In the genomic region with DNA sequence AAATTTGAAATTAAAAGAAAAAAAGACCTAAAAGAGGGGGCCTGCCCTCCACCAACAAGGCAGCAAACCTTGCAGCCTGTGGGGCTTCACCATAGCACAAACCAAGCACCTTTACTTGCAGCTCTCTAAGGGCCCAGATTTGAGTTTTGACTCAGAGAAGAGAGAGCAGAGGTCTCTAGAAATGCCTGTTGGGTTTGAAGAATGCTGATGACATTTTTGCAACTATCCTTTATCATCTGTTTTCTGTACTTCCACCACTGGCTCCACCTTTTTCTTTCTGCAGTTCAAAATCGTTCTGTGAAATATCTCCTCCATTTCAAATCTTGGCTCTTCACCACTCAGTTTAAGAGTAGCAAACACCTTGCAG, we compare ENCODE assay signal across 10 cellular contexts.
DNase-seq lines count a peak whose midpoint lies in the region; ATAC-seq and TF ChIP-seq lines count a peak whose summit lies in the region.
"Had no signal": no experiment of that assay in that cellular context is flagged by ENCODE, and none has a peak within 500 bp of the region (broad histone marks: within the 10 kb centered on the region; RNA-seq: fewer than 3 reads in every experiment).

No MANE protein-coding gene starts in this region.

- no peaks in the 10 kb centered on the region for H3K9me3 ChIP-seq in CD8-positive, alpha-beta memory T cell (ENCODE audit: low read length)
- no peaks in the 10 kb centered on the region for H3K9me3 ChIP-seq in esophagus squamous epithelium
- H3K9me3 ChIP-seq: heart right ventricle, upper lobe of left lung had no signal

- no peak overlapping the region for H3K4me3 ChIP-seq in CD8-positive, alpha-beta memory T cell (ENCODE audit: low read length)
- H3K4me3 ChIP-seq in brain microvascular endothelial cell (ENCODE audit: low read depth, low read length) (peak overlapping the region; percentile 80), esophagus squamous epithelium (peak overlapping the region in 2 of 4 donors; percentile 67 to 73)

- H3K9me3 Mint-ChIP-seq in CD8-positive, alpha-beta memory T cell: peaks cover 0 to 10% (median 4%) of the 10 kb centered on the region in 5 donors
- peaks cover 0 to 5% (median 0%) of the 10 kb centered on the region in 9 donors for H3K9me3 Mint-ChIP-seq in naive thymus-derived CD8-positive, alpha-beta T cell

- no peaks in the 10 kb centered on the region for H3K36me3 Mint-ChIP-seq in CD8-positive, alpha-beta memory T cell
- no peaks in the 10 kb centered on the region for H3K36me3 Mint-ChIP-seq in naive thymus-derived CD8-positive, alpha-beta T cell

- H3K36me3 ChIP-seq in CD8-positive, alpha-beta memory T cell (ENCODE audit: insufficient read depth, low read length): no peaks in the 10 kb centered on the region
- H3K36me3 ChIP-seq in brain microvascular endothelial cell (replicated peaks) (no peaks in the 10 kb centered on the region), esophagus squamous epithelium (no peaks in the 10 kb centered on the region)
- H3K36me3 ChIP-seq: heart right ventricle, upper lobe of left lung had no signal

- intact Hi-C loops in esophagus squamous epithelium (cut with DNase I): loop anchor here (5.0 kb wide), 1 partner anchor 477 kb away; no protein-coding TSS in a partner anchor

- DNase-seq in CD8-positive, alpha-beta memory T cell: no peak
- DNase-seq in brain microvascular endothelial cell (no peak), esophagus squamous epithelium (lab: John Stamatoyannopoulos, UW) (no peak), COR-L47 (lab: John Stamatoyannopoulos, UW) (no peak), C1 segment of cervical spinal cord (lab: John Stamatoyannopoulos, UW) (no peak), T-helper 9 cell (no peak)
- DNase-seq in naive thymus-derived CD8-positive, alpha-beta T cell: no peak
- DNase-seq: heart right ventricle had no signal

- CTCF ChIA-PET in CD8-positive, alpha-beta memory T cell (lab: Charles Lee): no interaction called here

- in situ Hi-C loops in brain microvascular endothelial cell (cut with HindIII; ENCODE audit: low pct_ligation_motif_present, low sequenced_read_pairs): no loop called here

- TF ChIP-seq POLR2A in esophagus squamous epithelium (IDR thresholded peaks at IDR 0.05): no peak

- no peak overlapping the region for H3K27ac Mint-ChIP-seq in CD8-positive, alpha-beta memory T cell
- H3K27ac Mint-ChIP-seq in naive thymus-derived CD8-positive, alpha-beta T cell: peak overlapping the region in 6 of 10 donors; percentile 2 to 89 (median 71)

- H3K4me1 ChIP-seq in CD8-positive, alpha-beta memory T cell (ENCODE audit: insufficient read depth, low read length): no peaks in the 10 kb centered on the region
- peaks cover 0 to 23% (median 16%) of the 10 kb centered on the region in 3 donors for H3K4me1 ChIP-seq in esophagus squamous epithelium

- POLR2A ChIA-PET in CD8-positive, alpha-beta memory T cell (lab: Charles Lee): no interaction called here
- POLR2A ChIA-PET in naive thymus-derived CD8-positive, alpha-beta T cell (lab: Charles Lee): no interaction called here

- TF ChIP-seq CTCF in brain microvascular endothelial cell (IDR thresholded peaks at IDR 0.05; ENCODE audit: low read depth, low read length, missing control alignments) (no peak), esophagus squamous epithelium (IDR thresholded peaks at IDR 0.05) (no peak)

- ATAC-seq in HG03442 (IDR thresholded peaks at IDR 0.05; ENCODE audit: unreplicated experiment): peak; percentile 14
- ATAC-seq in naive thymus-derived CD8-positive, alpha-beta T cell: no peak

- H3K27ac ChIP-seq in CD8-positive, alpha-beta memory T cell (ENCODE audit: low read depth, low read length): no peak overlapping the region
- H3K27ac ChIP-seq in brain microvascular endothelial cell (peak overlapping the region; percentile 84), esophagus squamous epithelium (no peak overlapping the region)
- H3K27ac ChIP-seq: heart right ventricle, upper lobe of left lung had no signal

- no peaks in the 10 kb centered on the region for H3K27me3 ChIP-seq in CD8-positive, alpha-beta memory T cell (ENCODE audit: insufficient read depth, low read length, poor library complexity, severe bottlenecking)
- H3K27me3 ChIP-seq in brain microvascular endothelial cell (replicated peaks): no peaks in the 10 kb centered on the region
- peaks cover 0 to 55% (median 4%) of the 10 kb centered on the region in 4 donors for H3K27me3 ChIP-seq in esophagus squamous epithelium

- H3K4me1 Mint-ChIP-seq in CD8-positive, alpha-beta memory T cell: peaks cover 10 to 20% (median 12%) of the 10 kb centered on the region in 3 donors
- peaks cover 11 to 18% (median 16%) of the 10 kb centered on the region in 4 donors for H3K4me1 Mint-ChIP-seq in naive thymus-derived CD8-positive, alpha-beta T cell

- 18 to 23% methylated on average over 1 of the region's 1 CpG for WGBS in esophagus squamous epithelium, 2 donors

- H3K4me3 Mint-ChIP-seq in CD8-positive, alpha-beta memory T cell: peak overlapping the region; percentile 21 to 84 (median 54)
- H3K4me3 Mint-ChIP-seq in naive thymus-derived CD8-positive, alpha-beta T cell: peak overlapping the region; percentile 58 to 88 (median 83)

- peaks cover 20 to 37% of the 10 kb centered on the region in 2 donors for H3K27me3 Mint-ChIP-seq in CD8-positive, alpha-beta memory T cell
- H3K27me3 Mint-ChIP-seq in naive thymus-derived CD8-positive, alpha-beta T cell: peaks cover 3 to 34% (median 14%) of the 10 kb centered on the region in 5 donors

Comparison
In these comparisons a context has a peak if more than half of its experiments do, and no peak if none do; other contexts are left out.
1. H3K27ac Mint-ChIP-seq: peak in naive thymus-derived CD8-positive, alpha-beta T cell (6 of 10); none in CD8-positive, alpha-beta memory T cell (0 of 8).